ENCODE assay signal across 21 cellular contexts in genomic region chr17:73027130-73027741, GRCh38.
DNase-seq lines count a peak whose midpoint lies in the region; ATAC-seq and TF ChIP-seq lines count a peak whose summit lies in the region.
"Had no signal": no experiment of that assay in that cellular context is flagged by ENCODE, and none has a peak within 500 bp of the region (broad histone marks: within the 10 kb centered on the region; RNA-seq: fewer than 3 reads in every experiment).

No MANE protein-coding gene starts in this region.

- H3K27me3 ChIP-seq in BLaER1 treated with 17β-estradiol and CSF1 and Interleukin-3, amounts not matched to agents 10 nM and 100 nM, result no peaks in the 10 kb centered on the region

- no peak for TF ChIP-seq CTCF in fibroblast of villous mesenchyme (IDR thresholded peaks at IDR 0.05; ENCODE audit: insufficient read depth, low read depth, low read length)

- H4K20me1 ChIP-seq in BLaER1 treated with 17β-estradiol and CSF1 and Interleukin-3, amounts not matched to agents 10 nM and 100 nM, result peaks cover 0 to 12% (median 4%) of the 10 kb centered on the region in 11 experiments; a peak in 7 of 22 replicates

- ATAC-seq in GM21390 (IDR thresholded peaks at IDR 0.05; ENCODE audit: unreplicated experiment), result no peak
- ATAC-seq: stimulated activated effector memory CD8-positive, alpha-beta T cell treated with anti-CD3 and anti-CD28 coated beads, Interleukin-12 subunit alpha, Interleukin-12 subunit beta, amount 100 ng/mL, for 72 hours; WTC11 had no signal

- peaks cover 13 to 35% (median 28%) of the 10 kb centered on the region in 10 experiments for H3K4me1 ChIP-seq in BLaER1 treated with 17β-estradiol and CSF1 and Interleukin-3, amounts not matched to agents 10 nM and 100 nM
- H3K4me1 ChIP-seq: HAP-1 had no signal

- peak overlapping the region; percentile 21 to 85 (median 71); a peak in 20 of 22 replicates for H3K4me2 ChIP-seq in BLaER1 treated with 17β-estradiol and CSF1 and Interleukin-3, amounts not matched to agents 10 nM and 100 nM

- H3K9ac ChIP-seq in BLaER1 treated with 17β-estradiol and CSF1 and Interleukin-3, amounts not matched to agents 10 nM and 100 nM, result no peak overlapping the region

- peaks cover 0 to 17% (median 7%) of the 10 kb centered on the region in 11 experiments; a peak in 16 of 22 replicates for H3K9me3 ChIP-seq in BLaER1 treated with 17β-estradiol and CSF1 and Interleukin-3, amounts not matched to agents 10 nM and 100 nM (replicated peaks in 1 of 11)
- H3K9me3 ChIP-seq: HAP-1 had no signal

- no peak overlapping the region for H3K27ac ChIP-seq in BLaER1 treated with 17β-estradiol and CSF1 and Interleukin-3, amounts not matched to agents 10 nM and 100 nM

- peaks cover 23 to 41% (median 30%) of the 10 kb centered on the region in 11 experiments; a peak in 21 of 22 replicates for H3K36me3 ChIP-seq in BLaER1 treated with 17β-estradiol and CSF1 and Interleukin-3, amounts not matched to agents 10 nM and 100 nM
- H3K36me3 ChIP-seq: HAP-1 had no signal

- H3K4me3 ChIP-seq in BLaER1 treated with 17β-estradiol and CSF1 and Interleukin-3, amounts not matched to agents 10 nM and 100 nM, result no peak overlapping the region
- no peak overlapping the region for H3K4me3 ChIP-seq in fibroblast of villous mesenchyme (ENCODE audit: low read depth, low read length)
- H3K4me3 ChIP-seq: HAP-1 had no signal

- peak; percentile 75 for DNase-seq in amniotic epithelial cell (ENCODE audit: low read depth)
- DNase-seq in fibroblast of villous mesenchyme (ENCODE audit: low read depth), result peak; percentile 21
- peak; percentile 29 for DNase-seq in retina
- no peak for DNase-seq in CD1c-positive myeloid dendritic cell (ENCODE audit: extremely low spot score)
- DNase-seq in C1 segment of cervical spinal cord (lab: John Stamatoyannopoulos, UW), result no peak
- DNase-seq: activated CD4-positive, alpha-beta T cell treated with anti-CD3 and anti-CD28 coated beads, Interleukin-2, amount 50 U/mL, for 48 hours; activated naive CD4-positive, alpha-beta T cell treated with Interleukin-2 at 50 U/mL for 16 hours; activated T-cell treated with anti-CD3 and anti-CD28 coated beads for 4 hours; aorta; CD4-positive, CD25-positive, alpha-beta regulatory T cell; endodermal cell; mesendoderm; NCI-H1417 treated with DMSO at 0.1 percent for 48 hours; NCI-H69; SHP77; stimulated activated CD4-positive, alpha-beta T cell treated with anti-CD3 and anti-CD28 coated beads, Interleukin-12 subunit alpha, Interleukin-12 subunit beta, amount 100 ng/mL, for 4 hours had no signal

Comparison
In these comparisons a context has a peak if more than half of its experiments do, and no peak if none do; other contexts are left out.
1. DNase-seq: peak in amniotic epithelial cell (single experiment), fibroblast of villous mesenchyme (single experiment) and retina (single experiment); none in CD1c-positive myeloid dendritic cell (single experiment) and C1 segment of cervical spinal cord (0 of 14).